Comparison of ENCODE assay signal across 8 cellular contexts in the genomic region with DNA sequence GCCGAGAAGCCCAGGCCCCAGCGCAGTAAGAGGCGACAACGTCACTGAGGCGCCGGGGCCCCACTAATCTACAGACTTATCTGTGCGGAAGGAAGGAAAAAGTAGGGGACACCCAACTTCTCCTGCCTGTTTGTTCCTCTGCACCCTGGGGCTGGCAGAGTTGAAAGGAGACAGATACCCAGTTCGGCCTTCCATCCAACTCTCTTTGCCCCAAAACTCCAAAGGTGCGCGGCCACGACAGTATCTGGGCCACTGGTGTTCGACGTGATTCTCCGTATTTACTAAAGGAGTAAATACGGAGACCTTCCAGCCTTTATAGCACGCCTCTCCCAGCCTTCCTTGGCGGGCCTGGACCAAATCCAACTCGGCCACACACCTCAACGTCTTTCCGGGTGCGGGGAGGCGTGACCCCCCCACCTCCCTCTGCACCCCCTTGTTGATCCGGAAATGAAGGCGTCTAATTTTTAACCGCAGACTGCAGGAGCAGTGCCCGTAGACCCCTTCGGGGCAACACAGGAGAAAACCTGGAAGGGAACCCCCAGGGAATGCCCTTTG. TPM values are rescaled to one million over a fixed set of nuclear protein-coding genes. Genes with fewer than 3 reads are reported as not detected.
A peak's percentile ranks its signal among the peaks of the same experiment; 100 is the strongest.
DNase-seq lines count a peak whose midpoint lies in the region; ATAC-seq, FAIRE-seq and TF ChIP-seq lines count a peak whose summit lies in the region.

No MANE protein-coding gene starts in this region.

- H3K4me3 Mint-ChIP-seq in T-helper 2 cell treated with Interferon-gamma antibody and Interleukin-4, amounts not matched to agents 5 μg/mL and 100 μg/mL, for 36 hours: peak overlapping the region; percentile 92

- peaks cover 48% of the 10 kb centered on the region for H3K36me3 Mint-ChIP-seq in T-helper 2 cell treated with Interferon-gamma antibody and Interleukin-4, amounts not matched to agents 5 μg/mL and 100 μg/mL, for 36 hours (ENCODE audit: low read depth)

- peak overlapping the region; percentile 86 for H3K27ac Mint-ChIP-seq in T-helper 2 cell treated with Interferon-gamma antibody and Interleukin-4, amounts not matched to agents 5 μg/mL and 100 μg/mL, for 36 hours

- H3K4me1 ChIP-seq in ectodermal cell (ENCODE audit: control insufficient read depth, insufficient read depth, low read length) (peaks cover 36% of the 10 kb centered on the region), muscle layer of duodenum (ENCODE audit: control insufficient read depth in 1 of 2, insufficient read depth in 2 of 2, low read length in 2 of 2) (peaks cover 22 to 36% of the 10 kb centered on the region in 2 donors)

- no peak for TF ChIP-seq CTCF in AG09309 (IDR thresholded peaks at IDR 0.05; ENCODE audit: control insufficient read depth, insufficient read depth, low read depth, low read length, missing control alignments)

- no peak overlapping the region for H3K27ac ChIP-seq in ectodermal cell (ENCODE audit: insufficient read depth, low read depth, low read length, poor library complexity, severe bottlenecking)
- peak overlapping the region; percentile 85 for H3K27ac ChIP-seq in muscle layer of duodenum (ENCODE audit: low read length)

- peaks cover 2% of the 10 kb centered on the region for H3K27me3 Mint-ChIP-seq in T-helper 2 cell treated with Interferon-gamma antibody and Interleukin-4, amounts not matched to agents 5 μg/mL and 100 μg/mL, for 36 hours (ENCODE audit: low read depth)

- peak overlapping the region; percentile 82 for H3K4me3 ChIP-seq in AG09309 (ENCODE audit: control insufficient read depth, low read depth, low read length)
- H3K4me3 ChIP-seq in ectodermal cell (ENCODE audit: insufficient read depth, low read depth, low read length): peak overlapping the region; percentile 51
- H3K4me3 ChIP-seq in muscle layer of duodenum (ENCODE audit: low read depth in 1 of 2, low read length in 2 of 2): peak overlapping the region; percentile 88 to 94

- ATAC-seq in GM18498 (IDR thresholded peaks at IDR 0.05; ENCODE audit: unreplicated experiment): no peak

- H3K4me1 Mint-ChIP-seq in T-helper 2 cell treated with Interferon-gamma antibody and Interleukin-4, amounts not matched to agents 5 μg/mL and 100 μg/mL, for 36 hours (ENCODE audit: low read depth): peaks cover 40% of the 10 kb centered on the region

- H3K27me3 ChIP-seq in ectodermal cell (ENCODE audit: control insufficient read depth, insufficient read depth, low read length, poor library complexity, severe bottlenecking): peaks cover 59% of the 10 kb centered on the region
- no peaks in the 10 kb centered on the region for H3K27me3 ChIP-seq in muscle layer of duodenum (ENCODE audit: low read depth, low read length)

- H3K9me3 ChIP-seq in ectodermal cell (ENCODE audit: control insufficient read depth, low read length) (no peaks in the 10 kb centered on the region), muscle layer of duodenum (ENCODE audit: control insufficient read depth in 1 of 2, low read length in 2 of 2) (no peaks in the 10 kb centered on the region)

- FAIRE-seq in GM19239 (lab: Jason Lieb, UNC): peak; percentile 91

- no peaks in the 10 kb centered on the region for H3K9me3 Mint-ChIP-seq in T-helper 2 cell treated with Interferon-gamma antibody and Interleukin-4, amounts not matched to agents 5 μg/mL and 100 μg/mL, for 36 hours

- WGBS in ectodermal cell, 2 experiments: 1 to 2% methylated on average over 27 of the region's 27 CpGs

- DNase-seq in AG09309 (ENCODE audit: low read depth): no peak
- DNase-seq in GM19239 (ENCODE audit: insufficient read length, low spot score): no peak
- no peak for DNase-seq in T-helper 2 cell treated with Interferon-gamma antibody and Interleukin-4, amounts not matched to agents 5 μg/mL and 100 μg/mL, for 36 hours (ENCODE audit: low spot score)
- no peak for DNase-seq in NCI-H2029 (lab: John Stamatoyannopoulos, UW)
- no peak for DNase-seq in NCI-H1694 treated with DMSO at 0.1 percent for 48 hours (lab: John Stamatoyannopoulos, UW)

- H3K36me3 ChIP-seq in ectodermal cell (ENCODE audit: control insufficient read depth, insufficient read depth, low read length) (no peaks in the 10 kb centered on the region), muscle layer of duodenum (ENCODE audit: control insufficient read depth in 1 of 2, insufficient read depth in 2 of 2, low read length in 2 of 2) (peaks cover 0 to 7% of the 10 kb centered on the region in 2 donors)

RNA-seq across cellular contexts. Expression of a gene that starts 1.6 kb away (rescaled TPM):
- polyA plus RNA-seq in ectodermal cell (2013, experiment 1 of 4): 3.6 TPM
- 1.9 TPM for polyA plus RNA-seq in ectodermal cell (2013, experiment 2 of 4)
- 2.5 TPM for polyA plus RNA-seq in ectodermal cell (2013, experiment 3 of 4)
- 3.9 TPM for polyA plus RNA-seq in ectodermal cell (2013, experiment 4 of 4)
